23 cellular contexts compared by ENCODE assay signal in the genomic region with DNA sequence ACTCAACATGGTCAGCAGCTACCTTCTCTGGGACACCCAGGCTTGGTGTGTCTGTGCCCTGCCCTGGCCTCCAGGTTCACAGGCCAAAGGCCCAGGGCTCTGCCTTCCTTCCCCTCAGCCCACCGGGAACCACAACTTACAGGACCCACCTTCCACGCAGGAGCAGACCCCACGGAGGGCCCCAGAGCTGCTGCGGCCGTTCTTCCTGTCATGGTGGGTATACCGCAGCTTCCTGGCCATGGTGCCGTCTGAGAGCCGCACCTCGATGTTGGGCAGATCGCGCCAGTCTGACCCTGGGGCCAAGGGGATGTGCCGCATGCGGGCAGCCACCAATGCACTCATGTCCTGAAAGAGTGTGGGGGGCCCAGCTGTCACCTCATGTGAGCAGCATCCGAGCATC. TPM values are rescaled to one million over a fixed set of nuclear protein-coding genes. Genes with fewer than 3 reads are reported as not detected.
"Had no signal": no experiment of that assay in that cellular context is flagged by ENCODE, and none has a peak within 500 bp of the region (broad histone marks: within the 10 kb centered on the region; RNA-seq: fewer than 3 reads in every experiment).

No MANE protein-coding gene starts in this region.

- H3K27ac Mint-ChIP-seq: activated B cell treated with CpG ODN at 0.5 μM for 24 hours; activated CD4-positive, alpha-beta memory T cell treated with anti-CD3 and anti-CD28 coated beads for 36 hours; activated CD4-positive, alpha-beta T cell treated with anti-CD3 and anti-CD28 coated beads for 36 hours; activated CD8-positive, alpha-beta memory T cell treated with anti-CD3 and anti-CD28 coated beads, Interleukin-2, amount 10 ng/mL, durations not matched to agents 7 days and 5 days; brain had no signal

- H3K9me3 ChIP-seq: esophagus squamous epithelium, gastrocnemius medialis, right lobe of liver, stomach, suprapubic skin, tibial nerve had no signal

- DNase-seq: activated B cell treated with CpG ODN at 0.5 μM for 24 hours; activated CD4-positive, alpha-beta memory T cell treated with anti-CD3 and anti-CD28 coated beads for 36 hours; activated CD4-positive, alpha-beta T cell treated with anti-CD3 and anti-CD28 coated beads for 36 hours; activated CD8-positive, alpha-beta memory T cell treated with anti-CD3 and anti-CD28 coated beads, Interleukin-2, amount 10 ng/mL, durations not matched to agents 7 days and 5 days; activated T-cell treated with anti-CD3 and anti-CD28 coated beads for 4 hours; anterior cingulate cortex; caudate nucleus; esophagus squamous epithelium; gastrocnemius medialis; hippocampal formation; left ventricle myocardium superior; occipital lobe; right lobe of liver; stimulated activated CD4-positive, alpha-beta T cell treated with anti-CD3 and anti-CD28 coated beads, Interleukin-1b, Interleukin-23, amount 100 ng/mL, for 48 hours; stomach; T1000 had no signal

- H3K4me3 ChIP-seq: dorsolateral prefrontal cortex, esophagus squamous epithelium, gastrocnemius medialis, right lobe of liver, skin epidermis, stomach, suprapubic skin, tibial nerve had no signal

- H3K4me1 Mint-ChIP-seq: activated B cell treated with CpG ODN at 0.5 μM for 24 hours; activated CD8-positive, alpha-beta memory T cell treated with anti-CD3 and anti-CD28 coated beads, Interleukin-2, amount 10 ng/mL, durations not matched to agents 7 days and 5 days; brain had no signal

- H3K27me3 ChIP-seq: dorsolateral prefrontal cortex, esophagus squamous epithelium, gastrocnemius medialis, right lobe of liver, stomach, suprapubic skin, tibial nerve had no signal

- H3K27ac ChIP-seq: esophagus squamous epithelium, gastrocnemius medialis, right lobe of liver, skin epidermis, stomach, suprapubic skin, tibial nerve had no signal

- FAIRE-seq: urothelium cell line had no signal

- H3K4me3 Mint-ChIP-seq: activated B cell treated with CpG ODN at 0.5 μM for 24 hours; activated CD4-positive, alpha-beta memory T cell treated with anti-CD3 and anti-CD28 coated beads for 36 hours; activated CD4-positive, alpha-beta T cell treated with anti-CD3 and anti-CD28 coated beads for 36 hours; activated CD8-positive, alpha-beta memory T cell treated with anti-CD3 and anti-CD28 coated beads, Interleukin-2, amount 10 ng/mL, durations not matched to agents 7 days and 5 days; brain had no signal

- H3K27me3 Mint-ChIP-seq: activated B cell treated with CpG ODN at 0.5 μM for 24 hours; activated CD4-positive, alpha-beta memory T cell treated with anti-CD3 and anti-CD28 coated beads for 36 hours; activated CD4-positive, alpha-beta T cell treated with anti-CD3 and anti-CD28 coated beads for 36 hours; activated CD8-positive, alpha-beta memory T cell treated with anti-CD3 and anti-CD28 coated beads, Interleukin-2, amount 10 ng/mL, durations not matched to agents 7 days and 5 days; brain had no signal

- ATAC-seq: activated CD4-positive, alpha-beta T cell treated with anti-CD3 and anti-CD28 coated beads for 36 hours; activated CD8-positive, alpha-beta memory T cell treated with anti-CD3 and anti-CD28 coated beads, Interleukin-2, amount 10 ng/mL, durations not matched to agents 7 days and 5 days; gastrocnemius medialis; left ventricle myocardium superior; right lobe of liver had no signal

- H3K9me3 Mint-ChIP-seq: activated B cell treated with CpG ODN at 0.5 μM for 24 hours; activated CD4-positive, alpha-beta memory T cell treated with anti-CD3 and anti-CD28 coated beads for 36 hours; brain had no signal

- H3K4me1 ChIP-seq: gastrocnemius medialis, right lobe of liver, stomach, suprapubic skin, tibial nerve had no signal

RNA-seq across cellular contexts. Expression of a gene that starts 34.5 kb away (rescaled TPM):
- total RNA-seq: left ventricle myocardium superior had no signal
- polyA plus RNA-seq: neural cell had no signal
